Comparison of ENCODE assay signal across 22 cellular contexts in the genomic region with DNA sequence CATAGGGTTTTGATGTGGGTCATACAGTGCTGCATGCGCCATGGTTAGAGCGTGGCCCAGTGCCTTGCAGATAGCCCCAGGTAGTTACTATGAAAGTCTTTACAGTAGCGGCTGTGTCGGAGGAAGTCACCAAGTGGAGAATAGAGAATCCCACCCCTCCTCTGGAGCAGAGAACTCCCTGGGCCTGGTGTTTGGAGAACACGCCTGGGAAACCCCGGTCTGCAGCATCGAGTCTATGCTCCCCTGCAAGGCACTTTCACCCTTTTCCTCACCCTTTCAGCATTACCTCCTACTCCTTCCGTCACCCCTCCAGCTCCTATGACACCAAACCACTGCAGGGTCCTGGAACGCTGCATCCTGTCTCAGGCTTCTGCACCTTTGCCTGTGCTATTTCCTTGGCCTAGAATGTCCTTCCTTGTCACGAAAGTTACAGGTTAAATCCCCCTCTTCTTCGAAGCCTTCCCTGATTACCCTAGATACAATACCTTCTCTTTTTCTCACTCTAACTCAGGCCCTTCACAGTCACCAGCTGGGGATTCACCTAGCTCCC. TPM values are rescaled to one million over a fixed set of nuclear protein-coding genes. Genes with fewer than 3 reads are reported as not detected.
DNase-seq lines count a peak whose midpoint lies in the region; ATAC-seq and TF ChIP-seq lines count a peak whose summit lies in the region.
"Had no signal": no experiment of that assay in that cellular context is flagged by ENCODE, and none has a peak within 500 bp of the region (broad histone marks: within the 10 kb centered on the region; RNA-seq: fewer than 3 reads in every experiment).

No MANE protein-coding gene starts in this region.

- no peaks in the 10 kb centered on the region for H3K9me3 Mint-ChIP-seq in activated naive CD4-positive, alpha-beta T cell treated with anti-CD3 and anti-CD28 coated beads, Interleukin-2, amount 10 ng/mL, durations not matched to agents 7 days and 5 days
- H3K9me3 Mint-ChIP-seq in CD4-positive, alpha-beta memory T cell, result peaks cover 0 to 1% (median 0%) of the 10 kb centered on the region in 8 donors
- H3K9me3 Mint-ChIP-seq: activated T-helper 1 cell treated with anti-CD3 and anti-CD28 coated beads, Interleukin-12 subunit alpha, Interleukin-12 subunit beta, Interleukin-2, Interleukin-4 antibody, amounts not matched to agents 30 ng/mL and 10 ng/mL and 1 ng/mL, durations not matched to agents 14 hours and 24 hours and 36 hours; T-helper 2 cell treated with Interferon-gamma antibody and Interleukin-4, amounts not matched to agents 5 μg/mL and 100 μg/mL, for 36 hours had no signal

- no peak overlapping the region for H3K4me3 Mint-ChIP-seq in activated naive CD4-positive, alpha-beta T cell treated with anti-CD3 and anti-CD28 coated beads, Interleukin-2, amount 10 ng/mL, durations not matched to agents 7 days and 5 days
- H3K4me3 Mint-ChIP-seq in CD4-positive, alpha-beta memory T cell, result no peak overlapping the region
- H3K4me3 Mint-ChIP-seq: activated T-helper 1 cell treated with anti-CD3 and anti-CD28 coated beads, Interleukin-12 subunit alpha, Interleukin-12 subunit beta, Interleukin-2, Interleukin-4 antibody, amounts not matched to agents 30 ng/mL and 10 ng/mL and 1 ng/mL, durations not matched to agents 14 hours and 24 hours and 36 hours; T-helper 2 cell treated with Interferon-gamma antibody and Interleukin-4, amounts not matched to agents 5 μg/mL and 100 μg/mL, for 36 hours had no signal

- no peaks in the 10 kb centered on the region for H3K9me3 ChIP-seq in AG04450 (ENCODE audit: control insufficient read depth, insufficient read depth, low read length)
- H3K9me3 ChIP-seq in SK-N-MC (ENCODE audit: low read depth, low read length), result no peaks in the 10 kb centered on the region
- H3K9me3 ChIP-seq in sigmoid colon, result no peaks in the 10 kb centered on the region
- H3K9me3 ChIP-seq in CD4-positive, alpha-beta memory T cell (ENCODE audit: control insufficient read depth in 1 of 2, low read length in 2 of 2), result no peaks in the 10 kb centered on the region
- H3K9me3 ChIP-seq: SJCRH30 had no signal

- H3K27ac ChIP-seq in AG04450 (ENCODE audit: low read depth, low read length), result peak overlapping the region; percentile 100
- peak overlapping the region; percentile 92 for H3K27ac ChIP-seq in SK-N-MC
- H3K27ac ChIP-seq in sigmoid colon, result peak overlapping the region; percentile 74 to 85 (median 78)
- H3K27ac ChIP-seq in CD4-positive, alpha-beta memory T cell (ENCODE audit: low read depth, low read length), result no peak overlapping the region
- H3K27ac ChIP-seq: dorsolateral prefrontal cortex had no signal

- H3K4me1 ChIP-seq in sigmoid colon, result peaks cover 0 to 33% (median 25%) of the 10 kb centered on the region in 4 donors
- H3K4me1 ChIP-seq in CD4-positive, alpha-beta memory T cell (ENCODE audit: insufficient read depth, low read length), result no peaks in the 10 kb centered on the region

- POLR2A ChIA-PET in AG04450 (lab: Yijun Ruan, JAX), result interaction anchor here (1.2 to 1.7 kb wide), 5 partner anchors 9 to 38 kb away, joined by 4 to 28 read pairs (median 6); no protein-coding TSS in a partner anchor
- POLR2A ChIA-PET in CD4-positive, alpha-beta memory T cell (lab: Charles Lee; ENCODE audit: partially characterized antibody), result no interaction called here

- H3K4me3 ChIP-seq in AG04450 (ENCODE audit: low read depth, low read length) (no peak overlapping the region), SK-N-MC (no peak overlapping the region), sigmoid colon (no peak overlapping the region)
- no peak overlapping the region for H3K4me3 ChIP-seq in CD4-positive, alpha-beta memory T cell (ENCODE audit: low read length in 2 of 2)
- H3K4me3 ChIP-seq: dorsolateral prefrontal cortex had no signal

- no peak for TF ChIP-seq CTCF in AG04450 (IDR thresholded peaks at IDR 0.05; ENCODE audit: low read depth, low read length)
- TF ChIP-seq CTCF in sigmoid colon (IDR thresholded peaks at IDR 0.05), result no peak

- H3K27me3 ChIP-seq in AG04450 (ENCODE audit: control insufficient read depth, insufficient read depth, low read length) (no peaks in the 10 kb centered on the region), sigmoid colon (no peaks in the 10 kb centered on the region)
- no peaks in the 10 kb centered on the region for H3K27me3 ChIP-seq in CD4-positive, alpha-beta memory T cell (ENCODE audit: insufficient read depth, low read length)
- H3K27me3 ChIP-seq: dorsolateral prefrontal cortex, SJCRH30 had no signal

- H3K36me3 ChIP-seq in SK-N-MC (ENCODE audit: insufficient read depth, low read length), result no peaks in the 10 kb centered on the region
- no peaks in the 10 kb centered on the region for H3K36me3 ChIP-seq in sigmoid colon
- no peaks in the 10 kb centered on the region for H3K36me3 ChIP-seq in CD4-positive, alpha-beta memory T cell (ENCODE audit: insufficient read depth, low read length)
- H3K36me3 ChIP-seq: SJCRH30 had no signal

- no peak overlapping the region for H3K9ac ChIP-seq in SK-N-MC (ENCODE audit: insufficient read length)

- no peak for TF ChIP-seq EP300 in sigmoid colon (IDR thresholded peaks at IDR 0.05)

- intact Hi-C loops in sigmoid colon (cut with DNase I), result no loop called here
- intact Hi-C loops in CD4-positive, alpha-beta memory T cell (cut with micrococcal nuclease), result no loop called here

- no peak overlapping the region for H3K27ac Mint-ChIP-seq in activated naive CD4-positive, alpha-beta T cell treated with anti-CD3 and anti-CD28 coated beads, Interleukin-2, amount 10 ng/mL, durations not matched to agents 7 days and 5 days
- H3K27ac Mint-ChIP-seq in CD4-positive, alpha-beta memory T cell, result peak overlapping the region in 1 of 7 donors; percentile 8
- H3K27ac Mint-ChIP-seq: activated T-helper 1 cell treated with anti-CD3 and anti-CD28 coated beads, Interleukin-12 subunit alpha, Interleukin-12 subunit beta, Interleukin-2, Interleukin-4 antibody, amounts not matched to agents 30 ng/mL and 10 ng/mL and 1 ng/mL, durations not matched to agents 14 hours and 24 hours and 36 hours; T-helper 2 cell treated with Interferon-gamma antibody and Interleukin-4, amounts not matched to agents 5 μg/mL and 100 μg/mL, for 36 hours had no signal

- H3K36me3 Mint-ChIP-seq in activated naive CD4-positive, alpha-beta T cell treated with anti-CD3 and anti-CD28 coated beads, Interleukin-2, amount 10 ng/mL, durations not matched to agents 7 days and 5 days, result no peaks in the 10 kb centered on the region
- H3K36me3 Mint-ChIP-seq in CD4-positive, alpha-beta memory T cell, result no peaks in the 10 kb centered on the region

- DNase-seq in AG04450 (ENCODE audit: low read depth, low spot score) (no peak), SK-N-MC (ENCODE audit: low read depth, low spot score) (no peak), left lobe of liver (ENCODE audit: low spot score) (peak; percentile 37), sigmoid colon (no peak), NCI-H446 treated with DMSO at 0.1 percent for 48 hours (lab: John Stamatoyannopoulos, UW) (no peak)
- DNase-seq in activated naive CD4-positive, alpha-beta T cell treated with anti-CD3 and anti-CD28 coated beads, Interleukin-2, amount 10 ng/mL, durations not matched to agents 7 days and 5 days, result no peak
- no peak for DNase-seq in CD4-positive, alpha-beta memory T cell
- DNase-seq: dorsolateral prefrontal cortex; head of caudate nucleus; KG1; NCI-H2081; SJCRH30; stimulated activated naive CD4-positive, alpha-beta T cell had no signal

- 85 to 94% methylated on average over 11 of the region's 11 CpGs for whole genome bisulfite sequencing in sigmoid colon, 2 donors

- no peaks in the 10 kb centered on the region for H3K4me1 Mint-ChIP-seq in activated naive CD4-positive, alpha-beta T cell treated with anti-CD3 and anti-CD28 coated beads, Interleukin-2, amount 10 ng/mL, durations not matched to agents 7 days and 5 days
- H3K4me1 Mint-ChIP-seq in CD4-positive, alpha-beta memory T cell, result no peaks in the 10 kb centered on the region

- CTCF ChIA-PET in AG04450 (lab: Charles Lee), result no interaction called here
- CTCF ChIA-PET in activated naive CD4-positive, alpha-beta T cell treated with anti-CD3 and anti-CD28 coated beads, Interleukin-2, amount 10 ng/mL, durations not matched to agents 7 days and 5 days (lab: Charles Lee), result no interaction called here
- CTCF ChIA-PET in CD4-positive, alpha-beta memory T cell (lab: Charles Lee; ENCODE audit: partially characterized antibody), result no interaction called here

- TF ChIP-seq POLR2A in sigmoid colon (IDR thresholded peaks at IDR 0.05), result no peak

- ATAC-seq in left lobe of liver (peak; percentile 2), GM19467 (IDR thresholded peaks at IDR 0.05; ENCODE audit: unreplicated experiment) (no peak)
- ATAC-seq: activated CD4-positive, CD25-positive, alpha-beta regulatory T cell treated with anti-CD3 and anti-CD28 coated beads, Interleukin-2, amount 50 U/mL, for 24 hours had no signal

- H3K27me3 Mint-ChIP-seq in activated naive CD4-positive, alpha-beta T cell treated with anti-CD3 and anti-CD28 coated beads, Interleukin-2, amount 10 ng/mL, durations not matched to agents 7 days and 5 days, result peaks cover 14% of the 10 kb centered on the region
- H3K27me3 Mint-ChIP-seq in CD4-positive, alpha-beta memory T cell, result peaks cover 0 to 6% of the 10 kb centered on the region in 2 donors

RNA-seq across cellular contexts. Expression of a gene that starts 2.7 kb away (rescaled TPM):
- polyA plus RNA-seq in AG04450 (2011; rRNA removed), result 0.05 and 0.11 TPM in 2 replicates
- polyA minus RNA-seq in AG04450 (2011; rRNA and poly(A)+ RNA removed), result not detected in 2 replicates
- 0.35 TPM for total RNA-seq in left lobe of liver
- under 1 TPM in 3 of 4 donors, not detected in 1; 0.16 to 0.83 (median 0.54) TPM for total RNA-seq in sigmoid colon
- polyA plus RNA-seq in sigmoid colon, result 1 to 10 TPM in 2 of 3 donors, under 1 TPM in 1; 0.86 to 1.6 (median 1.2) TPM
- total RNA-seq in CD4-positive, alpha-beta memory T cell, result not detected
- not detected for polyA plus RNA-seq in CD4-positive, alpha-beta memory T cell
- total RNA-seq: activated T-helper 1 cell treated with anti-CD3 and anti-CD28 coated beads, Interleukin-12 subunit alpha, Interleukin-12 subunit beta, Interleukin-2, Interleukin-4 antibody, amounts not matched to agents 30 ng/mL and 10 ng/mL and 1 ng/mL, durations not matched to agents 14 hours and 24 hours and 36 hours; bronchial epithelial cell; esophagus mucosa; renal cortical epithelial cell; urinary bladder had no signal
- polyA plus RNA-seq: neural cell had no signal

RNA-seq across cellular contexts. Expression of a gene that starts 51.5 kb away (rescaled TPM):
- polyA plus RNA-seq in AG04450 (2011; rRNA removed), result 17.6 and 18.8 TPM in 2 replicates
- polyA minus RNA-seq in AG04450 (2011; rRNA and poly(A)+ RNA removed), result 13.6 and 13.7 TPM in 2 replicates
- total RNA-seq in left lobe of liver, result 96.0 TPM
- total RNA-seq in sigmoid colon, result 10 to 100 TPM in 3 of 4 donors, 1 to 10 TPM in 1; 8.0 to 14.1 (median 11.5) TPM
- polyA plus RNA-seq in sigmoid colon, result 10 to 100 TPM; 33.0 to 78.8 (median 52.9) TPM
- total RNA-seq in CD4-positive, alpha-beta memory T cell, result 10 to 100 TPM; 17.8 to 18.9 TPM
- 10 to 100 TPM; 15.8 to 20.0 TPM for polyA plus RNA-seq in CD4-positive, alpha-beta memory T cell
